14 cellular contexts compared by ENCODE assay signal in genomic region chr3:73558399-73559075, GRCh38.
DNase-seq lines count a peak whose midpoint lies in the region; ATAC-seq and TF ChIP-seq lines count a peak whose summit lies in the region.
"Had no signal": no experiment of that assay in that cellular context is flagged by ENCODE, and none has a peak within 500 bp of the region (broad histone marks: within the 10 kb centered on the region; RNA-seq: fewer than 3 reads in every experiment).

No MANE protein-coding gene starts in this region.

- H3K9me3 ChIP-seq in HUES48 (ENCODE audit: control insufficient read depth, insufficient read depth, low read length) (no peaks in the 10 kb centered on the region), body of pancreas (no peaks in the 10 kb centered on the region)

- H3K4me3 ChIP-seq in HUES48 (ENCODE audit: low read depth, low read length), result peak overlapping the region; percentile 21; the same call in 1 of the 2 replicates
- H3K4me3 ChIP-seq in body of pancreas, result no peak overlapping the region
- no peak overlapping the region for H3K4me3 ChIP-seq in skeletal muscle cell (ENCODE audit: low read depth, low read length)

- H3K9ac ChIP-seq in HUES48 (ENCODE audit: low read depth, low read length), result no peak overlapping the region

- H3K36me3 ChIP-seq in HUES48 (ENCODE audit: control insufficient read depth, insufficient read depth, low read length) (no peaks in the 10 kb centered on the region), body of pancreas (replicated peaks in 1 of 2; ENCODE audit: insufficient read depth in 1 of 2, low read depth in 2 of 2) (no peaks in the 10 kb centered on the region)

- peaks cover 34% of the 10 kb centered on the region for H3K4me1 ChIP-seq in HUES48 (ENCODE audit: control insufficient read depth, insufficient read depth, low read length)
- H3K4me1 ChIP-seq in body of pancreas, result peaks cover 20% of the 10 kb centered on the region

- ATAC-seq in body of pancreas, result peak; percentile 67
- peak; percentile 82 for ATAC-seq in left ventricle myocardium superior
- ATAC-seq in HG02571 (IDR thresholded peaks at IDR 0.05; ENCODE audit: unreplicated experiment), result no peak
- ATAC-seq in GM18909 (IDR thresholded peaks at IDR 0.05; ENCODE audit: poor library complexity, unreplicated experiment), result no peak
- ATAC-seq: naive thymus-derived CD8-positive, alpha-beta T cell had no signal

- DNase-seq in body of pancreas, result peak in 3 of 4 donors; percentile 25 to 40 (median 29)
- DNase-seq in left ventricle myocardium superior, result no peak
- DNase-seq in skeletal muscle cell (ENCODE audit: low read depth), result peak; percentile 78
- DNase-seq in glomerular visceral epithelial cell (ENCODE audit: extremely low spot score), result no peak
- DNase-seq: activated CD8-positive, alpha-beta memory T cell treated with anti-CD3 and anti-CD28 coated beads for 24 hours; activated naive CD4-positive, alpha-beta T cell treated with anti-CD3 and anti-CD28 coated beads, Interleukin-2, amount 50 U/mL, for 16 hours; CD8-positive, alpha-beta memory T cell; naive thymus-derived CD8-positive, alpha-beta T cell; NCI-H2081; stimulated activated CD4-positive, alpha-beta T cell treated with anti-CD3 and anti-CD28 coated beads, Interleukin-15, amount 100 ng/mL, for 24 hours; T-helper 9 cell had no signal

- peak overlapping the region; percentile 27 for H3K27ac ChIP-seq in HUES48 (ENCODE audit: low read depth, low read length)
- peak overlapping the region in 1 of 4 donors; percentile 6 for H3K27ac ChIP-seq in body of pancreas

- no peak for TF ChIP-seq CTCF in body of pancreas (IDR thresholded peaks at IDR 0.05)

- intact Hi-C loops in body of pancreas (cut with DNase I), result no loop called here
- intact Hi-C loops in left ventricle myocardium superior (cut with micrococcal nuclease), result no loop called here

- H3K27me3 ChIP-seq in HUES48 (ENCODE audit: control insufficient read depth, insufficient read depth, low read length) (peaks cover 62% of the 10 kb centered on the region), body of pancreas (no peaks in the 10 kb centered on the region)

- 45 to 55% methylated on average over 7 of the region's 7 CpGs for WGBS in body of pancreas, 2 donors

- no peak for TF ChIP-seq POLR2A in body of pancreas (IDR thresholded peaks at IDR 0.05)

Comparison
In these comparisons a context has a peak if more than half of its experiments do, and no peak if none do; other contexts are left out.
1. ATAC-seq: peak in body of pancreas (single experiment) and left ventricle myocardium superior (single experiment); none in HG02571 (single experiment) and GM18909 (single experiment).
2. DNase-seq: peak in body of pancreas (3 of 4) and skeletal muscle cell (single experiment); none in left ventricle myocardium superior (single experiment) and glomerular visceral epithelial cell (single experiment).